In genomic region chr15:58070801-58071418, GRCh38 we compare ENCODE assay signal across 8 cellular contexts. TPM values are rescaled to one million over a fixed set of nuclear protein-coding genes. Genes with fewer than 3 reads are reported as not detected.
DNase-seq lines count a peak whose midpoint lies in the region; ATAC-seq and TF ChIP-seq lines count a peak whose summit lies in the region.

No MANE protein-coding gene starts in this region.

- TF ChIP-seq CTCF in esophagus squamous epithelium (IDR thresholded peaks at IDR 0.05) = peak; percentile 50 to 85 (median 80)
- TF ChIP-seq CTCF in type B pancreatic cell (conservative IDR thresholded peaks at IDR 0.05) = peak; percentile 97

- H3K36me3 ChIP-seq in esophagus squamous epithelium = no peaks in the 10 kb centered on the region

- no peaks in the 10 kb centered on the region for H3K9me3 ChIP-seq in esophagus squamous epithelium

- intact Hi-C loops in esophagus squamous epithelium (cut with DNase I) = no loop called here

- ATAC-seq in naive thymus-derived CD8-positive, alpha-beta T cell = no peak
- ATAC-seq in GM18498 (IDR thresholded peaks at IDR 0.05; ENCODE audit: unreplicated experiment) = no peak

- H3K27me3 ChIP-seq in esophagus squamous epithelium = peaks cover 0 to 62% (median 1%) of the 10 kb centered on the region in 4 donors

- no peak overlapping the region for H3K4me3 ChIP-seq in esophagus squamous epithelium

- H3K4me3 Mint-ChIP-seq in naive thymus-derived CD8-positive, alpha-beta T cell = no peak overlapping the region
- no peak overlapping the region for H3K4me3 Mint-ChIP-seq in type B pancreatic cell

- 41 to 46% methylated on average over 7 of the region's 7 CpGs for WGBS in esophagus squamous epithelium, 2 donors

- H3K4me1 Mint-ChIP-seq in naive thymus-derived CD8-positive, alpha-beta T cell = peaks cover 3 to 8% (median 6%) of the 10 kb centered on the region in 4 donors
- H3K4me1 Mint-ChIP-seq in type B pancreatic cell (ENCODE audit: unreplicated experiment) = peaks cover 7% of the 10 kb centered on the region

- no peak overlapping the region for H3K27ac ChIP-seq in esophagus squamous epithelium

- peaks cover 28 to 74% (median 35%) of the 10 kb centered on the region in 5 donors for H3K27me3 Mint-ChIP-seq in naive thymus-derived CD8-positive, alpha-beta T cell
- peaks cover 64% of the 10 kb centered on the region for H3K27me3 Mint-ChIP-seq in type B pancreatic cell

- H3K27ac Mint-ChIP-seq in naive thymus-derived CD8-positive, alpha-beta T cell = no peak overlapping the region
- no peak overlapping the region for H3K27ac Mint-ChIP-seq in type B pancreatic cell

- POLR2A ChIA-PET in naive thymus-derived CD8-positive, alpha-beta T cell (lab: Charles Lee) = no interaction called here

- no peaks in the 10 kb centered on the region for H3K9me3 Mint-ChIP-seq in naive thymus-derived CD8-positive, alpha-beta T cell
- no peaks in the 10 kb centered on the region for H3K9me3 Mint-ChIP-seq in type B pancreatic cell

- no peaks in the 10 kb centered on the region for H3K36me3 Mint-ChIP-seq in naive thymus-derived CD8-positive, alpha-beta T cell
- H3K36me3 Mint-ChIP-seq in type B pancreatic cell = no peaks in the 10 kb centered on the region

- peaks cover 3 to 7% (median 5%) of the 10 kb centered on the region in 3 donors for H3K4me1 ChIP-seq in esophagus squamous epithelium

- TF ChIP-seq POLR2A in esophagus squamous epithelium (IDR thresholded peaks at IDR 0.05) = no peak

- DNase-seq in NOMO-1 (lab: John Stamatoyannopoulos, UW; ENCODE audit: unreplicated experiment in 2 of 2) = peak; percentile 14 to 26
- no peak for DNase-seq in NOMO-1 treated with dmso at 0.1 percent for 144 hours (lab: John Stamatoyannopoulos, UW; ENCODE audit: unreplicated experiment)
- DNase-seq in NCI-H1048 (lab: John Stamatoyannopoulos, UW) = peak; percentile 10
- peak; percentile 43 for DNase-seq in UCSD-AML1 (lab: John Stamatoyannopoulos, UW; ENCODE audit: unreplicated experiment)
- DNase-seq in esophagus squamous epithelium (lab: John Stamatoyannopoulos, UW) = no peak
- DNase-seq in naive thymus-derived CD8-positive, alpha-beta T cell = peak in 8 of 10 donors; percentile 4 to 25 (median 14)
- no peak for DNase-seq in type B pancreatic cell (ENCODE audit: extremely low spot score, unreplicated experiment)

RNA-seq across cellular contexts. Expression of gene ALDH1A2, which starts 5.4 kb away (rescaled TPM):
- total RNA-seq in esophagus squamous epithelium (1 to 10 TPM in 1 of 4 donors, under 1 TPM in 3; 0.19 to 3.4 (median 0.55) TPM), type B pancreatic cell (ENCODE audit: low replicate concordance) (10.4 and 38.3 TPM in 2 replicates)
- not detected for total RNA-seq in naive thymus-derived CD8-positive, alpha-beta T cell
- not detected for polyA plus RNA-seq in naive thymus-derived CD8-positive, alpha-beta T cell

Comparison
In these comparisons a context has a peak if more than half of its experiments do, and no peak if none do; other contexts are left out.
1. DNase-seq: peak in NOMO-1 (2 of 2), NCI-H1048 (single experiment), UCSD-AML1 (single experiment) and naive thymus-derived CD8-positive, alpha-beta T cell (8 of 10); none in NOMO-1 treated with dmso at 0.1 percent for 144 hours (single experiment), esophagus squamous epithelium (single experiment) and type B pancreatic cell (single experiment).